ENCODE assay signal across 8 cellular contexts in the genomic region with DNA sequence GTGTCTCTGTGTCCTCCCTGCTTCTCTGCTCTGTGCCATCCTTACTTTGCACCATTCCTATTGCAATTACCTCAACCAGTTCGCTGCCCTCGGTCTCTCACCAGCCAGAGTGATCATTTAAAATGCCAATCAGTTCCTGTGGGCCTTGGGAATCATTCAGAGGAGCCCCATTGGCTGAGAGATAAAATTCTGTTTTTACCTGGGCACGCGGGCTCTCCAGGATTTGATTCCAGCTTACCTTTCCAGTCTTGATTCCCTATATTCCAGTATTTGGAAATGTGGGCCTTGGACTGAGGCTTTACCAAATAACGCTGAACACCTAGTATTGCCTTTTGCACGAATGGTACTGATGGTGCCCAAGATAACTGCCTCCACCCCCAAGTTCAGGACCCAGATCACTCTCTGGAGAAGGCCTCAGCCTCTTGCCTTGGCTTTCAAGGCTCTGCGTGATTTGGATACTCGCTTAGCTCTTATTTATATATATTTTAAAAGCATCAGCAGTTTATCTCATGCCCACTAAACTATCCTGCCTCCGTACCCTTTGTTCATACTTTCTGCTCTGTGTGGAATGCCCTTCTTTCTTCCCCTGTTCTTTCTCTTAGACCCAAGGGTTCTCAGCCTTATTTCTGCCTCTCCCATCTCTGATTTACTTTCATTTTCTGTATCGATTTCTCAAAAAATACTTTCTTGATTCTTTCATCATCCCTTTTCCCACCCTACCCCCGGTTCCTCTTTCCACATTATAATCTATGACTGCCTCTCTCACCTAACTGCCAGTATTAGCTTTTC.
DNase-seq lines count a peak whose midpoint lies in the region; ATAC-seq and FAIRE-seq lines count a peak whose summit lies in the region.

No MANE protein-coding gene starts in this region.

- ATAC-seq in HG03196 (IDR thresholded peaks at IDR 0.05; ENCODE audit: unreplicated experiment) (no peak), HG03108 (IDR thresholded peaks at IDR 0.05; ENCODE audit: unreplicated experiment) (no peak)

- DNase-seq in NK-92 treated with Interleukin-12 subunit alpha and Interleukin-12 subunit beta, amount 100 ng/mL, for 24 hours (lab: John Stamatoyannopoulos, UW) = peak; percentile 22
- no peak for DNase-seq in NK-92 (lab: John Stamatoyannopoulos, UW; ENCODE audit: unreplicated experiment)
- DNase-seq in OCI-M1 (lab: John Stamatoyannopoulos, UW) = peak; percentile 89
- peak in 1 of 61 donors; percentile 46 for DNase-seq in caudate nucleus (lab: John Stamatoyannopoulos, UW)
- peak; percentile 13 for DNase-seq in medulla oblongata (ENCODE audit: extremely low spot score)
- DNase-seq in urothelium cell line (ENCODE audit: low spot score) = peak; percentile 8

- FAIRE-seq in urothelium cell line (lab: Jason Lieb, UNC) = no peak

- H3K27ac ChIP-seq in caudate nucleus (ENCODE audit: low read depth, low read length) = peak overlapping the region; percentile 93
